ENCODE assay signal across 1 cellular context in genomic region chr1:15168479-15168878, GRCh38.
TF ChIP-seq lines count a peak whose summit lies in the region.

No MANE protein-coding gene starts in this region.

TF ChIP-seq in A549, 52 proteins besides CTCF, POLR2A, EP300 and RAD21 (continued from another document):
- TF ChIP-seq REST (IDR thresholded peaks at IDR 0.05), result no peak
